ENCODE assay signal across 1 cellular context in genomic region chr9:131349881-131350563, GRCh38.
TF ChIP-seq lines count a peak whose summit lies in the region.

No MANE protein-coding gene starts in this region.

TF ChIP-seq in H1, 55 proteins besides CTCF, POLR2A, EP300 and RAD21 (continued from another document):
- TF ChIP-seq RBBP5 (IDR thresholded peaks at IDR 0.05; ENCODE audit: borderline replicate concordance, low read depth, low read length) = peak; percentile 81; the same call in 1 of the 2 replicates
- no peak for TF ChIP-seq NANOG (IDR thresholded peaks at IDR 0.05; ENCODE audit: insufficient read depth, low read depth, low read length, poor library complexity, severe bottlenecking)
- no peak for TF ChIP-seq TAF7 (optimal IDR thresholded peaks at IDR 0.05; ENCODE audit: borderline replicate concordance, low read depth, low read length)
- no peak for TF ChIP-seq TEAD4 (IDR thresholded peaks at IDR 0.05; ENCODE audit: low read depth, low read length)
- TF ChIP-seq BACH1 (IDR thresholded peaks at IDR 0.05; ENCODE audit: low read length) = no peak
- TF ChIP-seq E2F6 (IDR thresholded peaks at IDR 0.05) = peak; percentile 56; the same call in 1 of the 2 replicates
- no peak for TF ChIP-seq ZNF274 (IDR thresholded peaks at IDR 0.05; ENCODE audit: borderline replicate concordance, extremely low read depth, low read length)
- no peak for TF ChIP-seq SRF (IDR thresholded peaks at IDR 0.05; ENCODE audit: low read depth, low read length)
- no peak for TF ChIP-seq GTF2F1 (IDR thresholded peaks at IDR 0.05; ENCODE audit: borderline replicate concordance, low read depth, low read length)
- TF ChIP-seq CBX5 (IDR thresholded peaks at IDR 0.05; ENCODE audit: low read depth, low read length) = no peak
- TF ChIP-seq NRF1 (IDR thresholded peaks at IDR 0.05; ENCODE audit: low read depth, low read length) = no peak
- TF ChIP-seq PHF8 (conservative IDR thresholded peaks at IDR 0.05; ENCODE audit: low read depth, low read length) = no peak
- TF ChIP-seq CBX8 (IDR thresholded peaks at IDR 0.05; ENCODE audit: borderline replicate concordance, low read depth, low read length) = no peak
- TF ChIP-seq YY1 (IDR thresholded peaks at IDR 0.05; ENCODE audit: low read depth, low read length) = no peak
- peak; percentile 67 for TF ChIP-seq MAX (IDR thresholded peaks at IDR 0.05)
- TF ChIP-seq SAP30 (IDR thresholded peaks at IDR 0.05; ENCODE audit: insufficient read depth, insufficient replicate concordance, low read length) = no peak
- no peak for TF ChIP-seq POLR2AphosphoS5 (IDR thresholded peaks at IDR 0.05; ENCODE audit: low read depth, low read length)
- TF ChIP-seq HDAC6 (IDR thresholded peaks at IDR 0.05; ENCODE audit: low read depth, low read length) = no peak
- peak; percentile 34 for TF ChIP-seq KDM4A (IDR thresholded peaks at IDR 0.05; ENCODE audit: low read depth, low read length, severe bottlenecking)
- TF ChIP-seq ASH2L (IDR thresholded peaks at IDR 0.05; ENCODE audit: low read length) = peak; percentile 69
- TF ChIP-seq SP4 (IDR thresholded peaks at IDR 0.05; ENCODE audit: low read length) = no peak
- TF ChIP-seq CTBP2 (IDR thresholded peaks at IDR 0.05; ENCODE audit: borderline replicate concordance, insufficient read depth, insufficient read length, low read length) = peak; percentile 59
- TF ChIP-seq SIX5 (IDR thresholded peaks at IDR 0.05; ENCODE audit: low read depth, low read length) = no peak
- TF ChIP-seq TCF12 (IDR thresholded peaks at IDR 0.05; ENCODE audit: low read depth, low read length) = no peak
- TF ChIP-seq RFX5 (IDR thresholded peaks at IDR 0.05; ENCODE audit: borderline replicate concordance, low read depth, low read length) = no peak
- TF ChIP-seq SP1 (IDR thresholded peaks at IDR 0.05; ENCODE audit: low read depth, low read length) = no peak
- no peak for TF ChIP-seq MAFK (IDR thresholded peaks at IDR 0.05; ENCODE audit: low read depth, low read length)
- TF ChIP-seq RXRA (IDR thresholded peaks at IDR 0.05; ENCODE audit: insufficient read depth, low read depth, low read length) = no peak
- no peak for TF ChIP-seq ATF3 (IDR thresholded peaks at IDR 0.05; ENCODE audit: insufficient read depth, low read depth, low read length)
- TF ChIP-seq CREB1 (IDR thresholded peaks at IDR 0.05) = peak; percentile 44
- no peak for TF ChIP-seq USF2 (IDR thresholded peaks at IDR 0.05; ENCODE audit: low read length)
- TF ChIP-seq JUN (IDR thresholded peaks at IDR 0.05; ENCODE audit: low read depth, low read length) = no peak
- no peak for TF ChIP-seq SIRT6 (IDR thresholded peaks at IDR 0.05; ENCODE audit: low read length)
- TF ChIP-seq GABPA (IDR thresholded peaks at IDR 0.05; ENCODE audit: borderline replicate concordance, insufficient read depth, low read length) = 0 out of 2 replicates have a peak, but pooled peaks have one; percentile 49
- no peak for TF ChIP-seq CEBPB (IDR thresholded peaks at IDR 0.05; ENCODE audit: low read depth, low read length)
- TF ChIP-seq FOSL1 (IDR thresholded peaks at IDR 0.05; ENCODE audit: insufficient read depth, low read depth, low read length) = no peak
- no peak for TF ChIP-seq SUZ12 (IDR thresholded peaks at IDR 0.05; ENCODE audit: low read length)
- no peak for TF ChIP-seq KDM5A (IDR thresholded peaks at IDR 0.05; ENCODE audit: low read length)
- TF ChIP-seq CHD7 (IDR thresholded peaks at IDR 0.05; ENCODE audit: insufficient replicate concordance, low read length) = no peak
- TF ChIP-seq HDAC2 (IDR thresholded peaks at IDR 0.05; ENCODE audit: borderline replicate concordance in 1 of 2, low read depth in 2 of 2, low read length in 2 of 2) = no peak
- 0 out of 2 replicates have a peak, but pooled peaks have one; percentile 56 for TF ChIP-seq TBP (IDR thresholded peaks at IDR 0.05; ENCODE audit: low read depth, low read length)
- TF ChIP-seq CHD2 (IDR thresholded peaks at IDR 0.05; ENCODE audit: low read length) = 0 out of 2 replicates have a peak, but pooled peaks have one; percentile 7
- no peak for TF ChIP-seq JUND (IDR thresholded peaks at IDR 0.05; ENCODE audit: low read length)
- no peak for TF ChIP-seq BCL11A (IDR thresholded peaks at IDR 0.05; ENCODE audit: low read depth in 2 of 2, low read length in 2 of 2)
- 0 out of 2 replicates have a peak, but pooled peaks have one; percentile 57 for TF ChIP-seq ATF2 (IDR thresholded peaks at IDR 0.05; ENCODE audit: low read length)
- TF ChIP-seq EZH2 (IDR thresholded peaks at IDR 0.05; ENCODE audit: low read depth, low read length, severe bottlenecking) = no peak
